In the genomic region with DNA sequence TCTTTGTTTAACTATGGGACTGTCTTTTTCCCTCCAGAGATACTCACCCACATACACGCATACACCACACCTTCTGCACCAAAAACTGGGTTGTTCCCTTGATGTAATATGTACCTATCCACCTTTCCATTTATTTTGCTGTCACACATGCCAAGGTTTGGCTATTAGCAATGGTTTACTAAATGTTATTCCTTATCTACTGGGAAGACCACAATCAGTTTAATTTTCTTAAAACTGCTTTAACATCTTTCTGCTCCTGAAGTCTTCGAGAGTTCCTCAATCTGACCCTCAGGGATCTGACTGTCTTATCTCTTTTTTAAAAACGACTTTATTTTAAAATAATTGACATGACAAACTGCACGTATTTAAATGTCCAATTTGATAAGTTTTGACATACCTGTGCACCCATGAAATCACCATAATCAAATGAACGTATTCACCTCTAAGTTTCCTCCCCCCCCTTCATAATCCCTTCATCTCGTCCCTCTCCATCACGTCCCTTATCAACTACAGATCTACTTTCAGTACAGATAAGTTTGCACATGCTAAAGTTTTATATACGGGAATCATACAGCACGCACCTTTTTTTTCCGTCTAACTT, we compare ENCODE assay signal across 8 cellular contexts. TPM values are rescaled to one million over a fixed set of nuclear protein-coding genes. Genes with fewer than 3 reads are reported as not detected.
DNase-seq lines count a peak whose midpoint lies in the region; ATAC-seq, FAIRE-seq and TF ChIP-seq lines count a peak whose summit lies in the region.

No MANE protein-coding gene starts in this region.

- no peaks in the 10 kb centered on the region for H3K27me3 Mint-ChIP-seq in CD4-positive, CD25-positive, alpha-beta regulatory T cell
- no peaks in the 10 kb centered on the region for H3K27me3 Mint-ChIP-seq in astrocyte (ENCODE audit: low read depth, unreplicated experiment)

- peaks cover 11% of the 10 kb centered on the region for H3K36me3 Mint-ChIP-seq in CD4-positive, CD25-positive, alpha-beta regulatory T cell
- H3K36me3 Mint-ChIP-seq in astrocyte (ENCODE audit: low read depth, unreplicated experiment): peaks cover 2% of the 10 kb centered on the region

- no peaks in the 10 kb centered on the region for H3K27me3 ChIP-seq in CD4-positive, CD25-positive, alpha-beta regulatory T cell (ENCODE audit: control insufficient read depth, insufficient read depth, low read length)
- H3K27me3 ChIP-seq in astrocyte (ENCODE audit: insufficient read depth, low read length): no peaks in the 10 kb centered on the region
- no peaks in the 10 kb centered on the region for H3K27me3 ChIP-seq in lung (ENCODE audit: control insufficient read depth, insufficient read depth)
- no peaks in the 10 kb centered on the region for H3K27me3 ChIP-seq in aorta (ENCODE audit: control insufficient read depth in 1 of 2, insufficient read depth in 2 of 2, low read length in 1 of 2)

- FAIRE-seq in astrocyte (lab: Jason Lieb, UNC): no peak

- peaks cover 3% of the 10 kb centered on the region for H3K36me3 ChIP-seq in CD4-positive, CD25-positive, alpha-beta regulatory T cell (ENCODE audit: control insufficient read depth, insufficient read depth, low read length)
- H3K36me3 ChIP-seq in astrocyte (ENCODE audit: insufficient read depth, low read length) (peaks cover 2% of the 10 kb centered on the region), lung (ENCODE audit: control insufficient read depth in 2 of 2, insufficient read depth in 2 of 2, low read length in 2 of 2) (peaks cover 0 to 5% of the 10 kb centered on the region in 2 donors), aorta (ENCODE audit: control insufficient read depth in 1 of 2, insufficient read depth in 2 of 2, low read length in 1 of 2) (no peaks in the 10 kb centered on the region)

- H3K9me3 Mint-ChIP-seq in CD4-positive, CD25-positive, alpha-beta regulatory T cell: no peaks in the 10 kb centered on the region
- H3K9me3 Mint-ChIP-seq in astrocyte (ENCODE audit: unreplicated experiment): no peaks in the 10 kb centered on the region

- intact Hi-C loops in aorta (cut with DNase I): loop anchor here in 1 of 2 donors (5.0 to 10.0 kb wide), 2 partner anchors 80 to 333 kb away; partner anchors contain the start of genes GABPB1 and SPPL2A

- H3K4me3 Mint-ChIP-seq in CD4-positive, CD25-positive, alpha-beta regulatory T cell: peak overlapping the region; percentile 95 to 99 (median 98)
- H3K4me3 Mint-ChIP-seq in astrocyte (ENCODE audit: unreplicated experiment): peak overlapping the region; percentile 88

- peak overlapping the region; percentile 91 for H3K4me3 ChIP-seq in CD4-positive, CD25-positive, alpha-beta regulatory T cell (ENCODE audit: low read depth, low read length)
- peak overlapping the region; percentile 94 for H3K4me3 ChIP-seq in astrocyte (ENCODE audit: insufficient read depth, low read depth, low read length)
- H3K4me3 ChIP-seq in lung: peak overlapping the region; percentile 89
- peak overlapping the region; percentile 21 to 85 for H3K4me3 ChIP-seq in aorta (ENCODE audit: low read length in 2 of 2)

- peak overlapping the region; percentile 92 for H3K27ac ChIP-seq in CD4-positive, CD25-positive, alpha-beta regulatory T cell (ENCODE audit: insufficient read depth, low read length, poor library complexity, severe bottlenecking)
- H3K27ac ChIP-seq in astrocyte (ENCODE audit: low read depth, low read length) (peak overlapping the region; percentile 90), lung (ENCODE audit: low read depth in 1 of 2, low read length in 1 of 2) (peak overlapping the region; percentile 88 to 98), aorta (ENCODE audit: low read depth in 1 of 2, low read length in 2 of 2) (peak overlapping the region in 1 of 2 donors; percentile 93)

- peak in 1 of 3 donors; percentile 10 for DNase-seq in CD4-positive, CD25-positive, alpha-beta regulatory T cell
- no peak for DNase-seq in astrocyte (ENCODE audit: low read depth)
- no peak for DNase-seq in lung (ENCODE audit: low spot score)
- DNase-seq in aorta: no peak
- no peak for DNase-seq in DMS53 (lab: John Stamatoyannopoulos, UW)
- DNase-seq in stimulated activated CD4-positive, alpha-beta T cell treated with anti-CD3 and anti-CD28 coated beads, Interleukin-15, amount 100 ng/mL, for 24 hours: no peak
- no peak for DNase-seq in GM10266 (ENCODE audit: extremely low spot score)

- no peak for TF ChIP-seq CTCF in astrocyte (IDR thresholded peaks at IDR 0.05; ENCODE audit: insufficient read depth, low read depth, low read length)
- no peak for TF ChIP-seq CTCF in lung (IDR thresholded peaks at IDR 0.05; ENCODE audit: control extremely low read depth, extremely low read depth)
- no peak for TF ChIP-seq CTCF in GM10266 (IDR thresholded peaks at IDR 0.05; ENCODE audit: control insufficient read depth, insufficient read depth, low read depth, missing control alignments)

- no peaks in the 10 kb centered on the region for H3K9me3 ChIP-seq in CD4-positive, CD25-positive, alpha-beta regulatory T cell (ENCODE audit: control insufficient read depth in 2 of 2, low read length in 2 of 2)
- H3K9me3 ChIP-seq in astrocyte (ENCODE audit: insufficient read depth, low read depth, low read length) (no peaks in the 10 kb centered on the region), lung (ENCODE audit: control insufficient read depth in 2 of 2, insufficient read depth in 1 of 2, low read length in 1 of 2) (no peaks in the 10 kb centered on the region), aorta (ENCODE audit: control insufficient read depth, low read length) (no peaks in the 10 kb centered on the region)

- peak overlapping the region; percentile 93 for H2AFZ ChIP-seq in astrocyte (ENCODE audit: low read depth, low read length)

- H3K4me2 ChIP-seq in astrocyte (ENCODE audit: low read length): peak overlapping the region; percentile 95

- ATAC-seq in CD4-positive, CD25-positive, alpha-beta regulatory T cell (ENCODE audit: low read depth in 2 of 2): no peak
- ATAC-seq in HG02840 (IDR thresholded peaks at IDR 0.05; ENCODE audit: low FRiP score, unreplicated experiment) (peak; percentile 3), lung (ENCODE audit: insufficient read depth, low FRiP score) (no peak), aorta (ENCODE audit: low FRiP score) (no peak)

- peak overlapping the region; percentile 95 for H3K9ac ChIP-seq in astrocyte (ENCODE audit: low read length)

- 46 to 48% methylated on average over 10 of the region's 10 CpGs for WGBS in lung, 2 donors
- 40 to 43% methylated on average over 10 of the region's 10 CpGs for whole genome bisulfite sequencing in aorta, 2 donors

- H3K4me1 Mint-ChIP-seq in CD4-positive, CD25-positive, alpha-beta regulatory T cell: peaks cover 25 to 54% (median 36%) of the 10 kb centered on the region in 4 donors
- H3K4me1 Mint-ChIP-seq in astrocyte (ENCODE audit: low read depth, unreplicated experiment): peaks cover 12% of the 10 kb centered on the region

- H3K4me1 ChIP-seq in CD4-positive, CD25-positive, alpha-beta regulatory T cell (ENCODE audit: control insufficient read depth, insufficient read depth, low read length, poor library complexity, severe bottlenecking): peaks cover 42% of the 10 kb centered on the region
- H3K4me1 ChIP-seq in astrocyte (ENCODE audit: insufficient read depth, low read length) (peaks cover 12% of the 10 kb centered on the region), lung (ENCODE audit: control insufficient read depth in 2 of 2, insufficient read depth in 2 of 2, low read length in 2 of 2) (peaks cover 3 to 5% of the 10 kb centered on the region in 2 donors), aorta (ENCODE audit: control insufficient read depth in 1 of 2, insufficient read depth in 2 of 2, low read length in 2 of 2) (no peaks in the 10 kb centered on the region)

- H3K79me2 ChIP-seq in astrocyte (ENCODE audit: insufficient read depth, low read length): peaks cover 40% of the 10 kb centered on the region

- peaks cover 37% of the 10 kb centered on the region for H4K20me1 ChIP-seq in astrocyte (ENCODE audit: insufficient read depth, low read length)

- peak overlapping the region; percentile 97 to 99 (median 99) for H3K27ac Mint-ChIP-seq in CD4-positive, CD25-positive, alpha-beta regulatory T cell
- H3K27ac Mint-ChIP-seq in astrocyte (ENCODE audit: unreplicated experiment): peak overlapping the region; percentile 49

RNA-seq across cellular contexts. Expression of gene TRPM7, which starts 0.8 kb away (rescaled TPM):
- 50.4 TPM for total RNA-seq in CD4-positive, CD25-positive, alpha-beta regulatory T cell
- polyA plus RNA-seq in CD4-positive, CD25-positive, alpha-beta regulatory T cell: 10 to 100 TPM in 3 of 4 donors, 1 to 10 TPM in 1; 9.4 to 12.5 (median 12.3) TPM
- total RNA-seq in astrocyte (27.8 and 29.3 TPM in 2 replicates), lung (10 to 100 TPM; 29.6 to 77.7 TPM), aorta (10 to 100 TPM; 41.0 to 57.1 TPM)
- polyA plus RNA-seq in lung (10 to 100 TPM in 1 of 2 donors, 1 to 10 TPM in 1; 9.1 to 11.9 TPM), aorta (10 to 100 TPM; 11.4 to 20.5 TPM)
